9 cellular contexts compared by ENCODE assay signal in genomic region chr21:46297311-46298082, GRCh38. TPM values are rescaled to one million over a fixed set of nuclear protein-coding genes. Genes with fewer than 3 reads are reported as not detected.
DNase-seq lines count a peak whose midpoint lies in the region; ATAC-seq and TF ChIP-seq lines count a peak whose summit lies in the region.
"Had no signal": no experiment of that assay in that cellular context is flagged by ENCODE, and none has a peak within 500 bp of the region (broad histone marks: within the 10 kb centered on the region; RNA-seq: fewer than 3 reads in every experiment).

No MANE protein-coding gene starts in this region.

- H3K36me3 Mint-ChIP-seq in activated T-helper 17 cell treated with anti-CD3 and anti-CD28 coated beads, Interleukin-2, amount 50 U/mL, for 72 hours (ENCODE audit: low read depth) = peaks cover 17% of the 10 kb centered on the region

- peak overlapping the region; percentile 56 for H3K4me3 Mint-ChIP-seq in activated T-helper 17 cell treated with anti-CD3 and anti-CD28 coated beads, Interleukin-2, amount 50 U/mL, for 72 hours

- intact Hi-C loops in sciatic nerve (cut with DNase I) = no loop called here

- no peaks in the 10 kb centered on the region for H3K9me3 ChIP-seq in right atrium auricular region

- H3K36me3 ChIP-seq in right atrium auricular region = no peaks in the 10 kb centered on the region

- no peaks in the 10 kb centered on the region for H3K27me3 Mint-ChIP-seq in activated T-helper 17 cell treated with anti-CD3 and anti-CD28 coated beads, Interleukin-2, amount 50 U/mL, for 72 hours

- TF ChIP-seq CTCF in right atrium auricular region (IDR thresholded peaks at IDR 0.05) = no peak

- H3K27me3 ChIP-seq in right atrium auricular region = no peaks in the 10 kb centered on the region

- DNase-seq in ELF-1 (ENCODE audit: low read depth, low spot score) = peak; percentile 40
- no peak for DNase-seq in right atrium auricular region (ENCODE audit: low spot score)
- DNase-seq in sciatic nerve (ENCODE audit: low spot score) = peak; percentile 68

- H3K27ac ChIP-seq in right atrium auricular region = peak overlapping the region; percentile 57 to 63
- H3K27ac ChIP-seq: epithelial cell of prostate had no signal

- no peaks in the 10 kb centered on the region for H3K4me1 Mint-ChIP-seq in activated T-helper 17 cell treated with anti-CD3 and anti-CD28 coated beads, Interleukin-2, amount 50 U/mL, for 72 hours

- H3K4me3 ChIP-seq in right atrium auricular region = peak overlapping the region; percentile 28 to 54

- ATAC-seq in activated T-helper 17 cell treated with anti-CD3 and anti-CD28 coated beads, Interleukin-2, amount 50 U/mL, for 72 hours (replicated peaks) = no peak
- peak; percentile 40 for ATAC-seq in sciatic nerve
- no peak for ATAC-seq in HG03139 (IDR thresholded peaks at IDR 0.05; ENCODE audit: unreplicated experiment)
- no peak for ATAC-seq in HG02759 (IDR thresholded peaks at IDR 0.05; ENCODE audit: unreplicated experiment)
- no peak for ATAC-seq in HG02885 (IDR thresholded peaks at IDR 0.05; ENCODE audit: poor library complexity, unreplicated experiment)
- no peak for ATAC-seq in GM21529 (IDR thresholded peaks at IDR 0.05; ENCODE audit: unreplicated experiment)

- no peak overlapping the region for H3K27ac Mint-ChIP-seq in activated T-helper 17 cell treated with anti-CD3 and anti-CD28 coated beads, Interleukin-2, amount 50 U/mL, for 72 hours

- H3K9me3 Mint-ChIP-seq in activated T-helper 17 cell treated with anti-CD3 and anti-CD28 coated beads, Interleukin-2, amount 50 U/mL, for 72 hours = no peaks in the 10 kb centered on the region

- H3K4me1 ChIP-seq in right atrium auricular region = peaks cover 0 to 35% of the 10 kb centered on the region in 2 donors

RNA-seq across cellular contexts. Expression of gene YBEY, which starts 11.4 kb away (rescaled TPM):
- 10 to 100 TPM in 1 of 2 donors, 1 to 10 TPM in 1; 7.0 to 14.8 TPM for total RNA-seq in activated T-helper 17 cell treated with anti-CD3 and anti-CD28 coated beads, Interleukin-2, amount 50 U/mL, for 72 hours
- 10 to 100 TPM; 11.0 to 22.1 TPM for total RNA-seq in right atrium auricular region
- total RNA-seq in sciatic nerve = 12.7 TPM

RNA-seq across cellular contexts. Expression of gene MCM3AP, which starts 12.1 kb away (rescaled TPM):
- 100 to 1,000 TPM; 105 to 118 TPM for total RNA-seq in activated T-helper 17 cell treated with anti-CD3 and anti-CD28 coated beads, Interleukin-2, amount 50 U/mL, for 72 hours
- total RNA-seq in right atrium auricular region (10 to 100 TPM; 35.7 to 45.4 TPM), sciatic nerve (103 TPM)

RNA-seq across cellular contexts. Expression of gene C21orf58, which starts 26.2 kb away (rescaled TPM):
- total RNA-seq in activated T-helper 17 cell treated with anti-CD3 and anti-CD28 coated beads, Interleukin-2, amount 50 U/mL, for 72 hours = 10 to 100 TPM; 21.4 to 24.3 TPM
- total RNA-seq in right atrium auricular region = under 1 TPM; 0.31 to 0.74 TPM
- 4.4 TPM for total RNA-seq in sciatic nerve

RNA-seq across cellular contexts. Expression of gene PCNT, which starts 26.5 kb away (rescaled TPM):
- 10 to 100 TPM; 44.8 to 70.9 TPM for total RNA-seq in activated T-helper 17 cell treated with anti-CD3 and anti-CD28 coated beads, Interleukin-2, amount 50 U/mL, for 72 hours
- total RNA-seq in right atrium auricular region (10 to 100 TPM; 31.7 to 40.3 TPM), sciatic nerve (41.9 TPM)
